Comparison of ENCODE assay signal across 16 cellular contexts in the genomic region with DNA sequence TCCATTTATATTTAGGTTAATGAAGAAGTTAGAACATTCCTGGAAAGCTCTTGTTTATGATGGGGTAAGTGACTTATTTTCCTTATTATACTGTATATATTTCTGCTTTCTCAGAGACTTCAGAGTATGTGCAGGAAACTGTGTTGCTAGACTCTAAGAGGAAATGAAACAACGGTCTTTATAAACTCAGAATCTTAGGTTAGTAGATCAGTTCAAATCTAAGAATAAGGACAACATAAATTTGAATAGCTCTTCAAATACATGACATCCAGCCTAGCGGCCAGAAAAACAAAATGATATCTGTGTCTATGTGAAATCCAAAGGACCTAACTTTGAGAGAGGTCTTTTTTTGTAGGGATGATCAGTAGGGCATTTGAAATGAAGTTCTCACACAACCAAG.
A peak's percentile ranks its signal among the peaks of the same experiment; 100 is the strongest.
DNase-seq lines count a peak whose midpoint lies in the region; ATAC-seq, FAIRE-seq and TF ChIP-seq lines count a peak whose summit lies in the region.
"Had no signal": no experiment of that assay in that cellular context is flagged by ENCODE, and none has a peak within 500 bp of the region (broad histone marks: within the 10 kb centered on the region; RNA-seq: fewer than 3 reads in every experiment).

No MANE protein-coding gene starts in this region.

- FAIRE-seq in GM12878 (lab: Jason Lieb, UNC) = no peak

- H3K9ac ChIP-seq in GM12878 (ENCODE audit: control insufficient read depth, insufficient read depth, low read length) = no peak overlapping the region
- H3K9ac ChIP-seq: parathyroid adenoma had no signal

- H3K9me3 ChIP-seq in GM12878 (replicated peaks; ENCODE audit: control insufficient read depth, insufficient read depth, low read length) = no peaks in the 10 kb centered on the region
- no peaks in the 10 kb centered on the region for H3K9me3 ChIP-seq in suprapubic skin

- TF ChIP-seq EP300 in GM12878 (IDR thresholded peaks at IDR 0.05; ENCODE audit: borderline replicate concordance in 1 of 2, control insufficient read depth in 1 of 2, low read depth in 2 of 2, low read length in 2 of 2) (no peak), suprapubic skin (IDR thresholded peaks at IDR 0.05) (no peak)

- H3K36me3 ChIP-seq in GM12878 (ENCODE audit: control insufficient read depth in 2 of 2, insufficient read depth in 2 of 2, low read length in 1 of 2) = peaks cover 0 to 6% of the 10 kb centered on the region in 2 experiments; a peak in 1 of 4 replicates
- no peaks in the 10 kb centered on the region for H3K36me3 ChIP-seq in suprapubic skin

- H3K27ac ChIP-seq in GM12878 (ENCODE audit: control insufficient read depth, insufficient read depth) (peak overlapping the region; percentile 67), suprapubic skin (no peak overlapping the region)
- H3K27ac ChIP-seq: C4-2B, parathyroid adenoma had no signal

- in situ Hi-C loops in GM12878 (cut with MboI) = no loop called here

- TF ChIP-seq CTCF in GM12878 (IDR thresholded peaks at IDR 0.05 in 2 of 3, conservative IDR thresholded peaks at IDR 0.05 in 1 of 3; ENCODE audit: control insufficient read depth in 2 of 3, extremely low read depth in 1 of 3, insufficient read depth in 1 of 3, low read depth in 3 of 3, low read length in 3 of 3) (no peak), suprapubic skin (IDR thresholded peaks at IDR 0.05) (no peak)

- H3K4me3 ChIP-seq in GM12878 (no peak overlapping the region), suprapubic skin (no peak overlapping the region)

- no peak for DNase-seq in GM12878 (ENCODE audit: low read depth, low spot score)
- DNase-seq in RPMI8226 = no peak
- no peak for DNase-seq in activated naive CD4-positive, alpha-beta T cell (lab: John Stamatoyannopoulos, UW)
- DNase-seq in ecto neural progenitor cell (ENCODE audit: low spot score) = no peak
- DNase-seq in suprapubic skin (ENCODE audit: low spot score in 2 of 2) = no peak
- DNase-seq: activated CD4-positive, alpha-beta T cell treated with anti-CD3 and anti-CD28 coated beads for 48 hours; activated naive CD4-positive, alpha-beta T cell treated with anti-CD3 and anti-CD28 coated beads for 36 hours; mesenchymal stem cell; NCI-H1694 treated with DMSO at 0.1 percent for 48 hours; stimulated activated naive CD4-positive, alpha-beta T cell treated with Interleukin-2 at 50 U/mL for 16 hours; SW 1271 had no signal

- WGBS in GM12878 (ENCODE audit: insufficient coverage, insufficient replicate concordance, low lambda C conversion rate, missing lambda C conversion rate) = 8% methylated on average over 2 of the region's 2 CpGs
- 64% methylated on average over 2 of the region's 2 CpGs for WGBS in suprapubic skin

- TF ChIP-seq RAD21 in GM12878 (IDR thresholded peaks at IDR 0.05; ENCODE audit: insufficient read depth, low read depth, low read length) = no peak

- peak overlapping the region; percentile 52 for H2AFZ ChIP-seq in GM12878 (ENCODE audit: control insufficient read depth, low read depth, low read length)
- H2AFZ ChIP-seq: parathyroid adenoma had no signal

- SMC1A ChIA-PET in GM12878 (lab: Charles Lee; ENCODE audit: uncharacterized antibody, unreplicated experiment) = interaction anchor here (0.7 to 1.4 kb wide), 9 partner anchors 11 to 219 kb away, joined by 3 to 4 read pairs (median 3); no protein-coding TSS in a partner anchor

- POLR2A ChIA-PET in GM12878 (lab: Charles Lee) = interaction anchor here (0.5 kb wide), 1 partner anchor 50 kb away, joined by 6 read pairs; no protein-coding TSS in a partner anchor

- CTCF ChIA-PET in GM12878 (lab: Yijun Ruan, JAX) = interaction anchor here (0.9 kb wide), 1 partner anchor 11 kb away, joined by 3 read pairs; no protein-coding TSS in a partner anchor

- ATAC-seq in GM18505 (IDR thresholded peaks at IDR 0.05; ENCODE audit: unreplicated experiment) = peak; percentile 54
- ATAC-seq in GM21367 (IDR thresholded peaks at IDR 0.05; ENCODE audit: unreplicated experiment) = peak; percentile 65
- peak; percentile 61 for ATAC-seq in HG03135 (IDR thresholded peaks at IDR 0.05; ENCODE audit: unreplicated experiment)
- peak; percentile 68 for ATAC-seq in GM12878

- H4K20me1 ChIP-seq in GM12878 (ENCODE audit: control insufficient read depth, insufficient read depth) = no peaks in the 10 kb centered on the region

- no TSS peak for BruUV-seq in GM12878 (replicated peaks; lab: Mats Ljungman, UMichigan)

- no peaks in the 10 kb centered on the region for H3K27me3 ChIP-seq in GM12878 (replicated peaks in 1 of 2; ENCODE audit: control insufficient read depth in 2 of 2, insufficient read depth in 2 of 2, low read length in 1 of 2)
- no peaks in the 10 kb centered on the region for H3K27me3 ChIP-seq in suprapubic skin

- H3K79me2 ChIP-seq in GM12878 (ENCODE audit: control insufficient read depth, insufficient read depth, low read length) = no peaks in the 10 kb centered on the region
- H3K79me2 ChIP-seq: parathyroid adenoma had no signal

- RAD21 ChIA-PET in GM12878 (lab: Charles Lee; ENCODE audit: unreplicated experiment) = interaction anchor here (0.9 to 1.3 kb wide), 3 partner anchors 24 to 80 kb away, joined by 3 to 5 read pairs (median 4); no protein-coding TSS in a partner anchor

- intact Hi-C loops in GM12878 (cut with micrococcal nuclease; ENCODE audit: unreplicated experiment) = loop anchor here (5.0 kb wide), 1 partner anchor 78 kb away; no protein-coding TSS in a partner anchor

- TF ChIP-seq POLR2A in GM18505 (IDR thresholded peaks at IDR 0.05; ENCODE audit: borderline replicate concordance, extremely low read depth, insufficient read depth, insufficient read length) (no peak), GM12878 (IDR thresholded peaks at IDR 0.05; ENCODE audit: low read depth, low read length) (no peak), suprapubic skin (IDR thresholded peaks at IDR 0.05) (no peak)

- peak overlapping the region; percentile 57 for H3K4me2 ChIP-seq in GM12878 (ENCODE audit: control insufficient read depth, insufficient read depth)

- H3K4me1 ChIP-seq in GM12878 (ENCODE audit: control insufficient read depth, insufficient read depth, low read length) = peaks cover 24% of the 10 kb centered on the region
- no peaks in the 10 kb centered on the region for H3K4me1 ChIP-seq in suprapubic skin
- H3K4me1 ChIP-seq: parathyroid adenoma had no signal

TF ChIP-seq in GM12878, 131 proteins besides CTCF, POLR2A, EP300 and RAD21:
- TF ChIP-seq CBX3 (IDR thresholded peaks at IDR 0.05; ENCODE audit: borderline replicate concordance, low read depth) (no peak), SPI1 (IDR thresholded peaks at IDR 0.05; ENCODE audit: borderline replicate concordance, insufficient read depth, low read depth, low read length) (peak; percentile 63), YY1 (IDR thresholded peaks at IDR 0.05; ENCODE audit: low read depth, low read length) (no peak), MEF2A (IDR thresholded peaks at IDR 0.05; ENCODE audit: insufficient read depth, low read depth, low read length) (0 out of 2 replicates have a peak, but pooled peaks have one; percentile 23), NFIC (IDR thresholded peaks at IDR 0.05; ENCODE audit: low read depth, low read length) (no peak), RB1 (IDR thresholded peaks at IDR 0.05; ENCODE audit: borderline replicate concordance) (no peak), SREBF2 (IDR thresholded peaks at IDR 0.05; ENCODE audit: low read length) (no peak)
- TF ChIP-seq, protein P1, sequence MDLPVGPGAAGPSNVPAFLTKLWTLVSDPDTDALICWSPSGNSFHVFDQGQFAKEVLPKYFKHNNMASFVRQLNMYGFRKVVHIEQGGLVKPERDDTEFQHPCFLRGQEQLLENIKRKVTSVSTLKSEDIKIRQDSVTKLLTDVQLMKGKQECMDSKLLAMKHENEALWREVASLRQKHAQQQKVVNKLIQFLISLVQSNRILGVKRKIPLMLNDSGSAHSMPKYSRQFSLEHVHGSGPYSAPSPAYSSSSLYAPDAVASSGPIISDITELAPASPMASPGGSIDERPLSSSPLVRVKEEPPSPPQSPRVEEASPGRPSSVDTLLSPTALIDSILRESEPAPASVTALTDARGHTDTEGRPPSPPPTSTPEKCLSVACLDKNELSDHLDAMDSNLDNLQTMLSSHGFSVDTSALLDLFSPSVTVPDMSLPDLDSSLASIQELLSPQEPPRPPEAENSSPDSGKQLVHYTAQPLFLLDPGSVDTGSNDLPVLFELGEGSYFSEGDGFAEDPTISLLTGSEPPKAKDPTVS (IDR thresholded peaks at IDR 0.05; ENCODE audit: low read depth, low read length) = no peak
TF ChIP-seq in GM12878: peak in this region for 2.
